Comparison of ENCODE assay signal across 28 cellular contexts in genomic region chr9:132858756-132859155, GRCh38. TPM values are rescaled to one million over a fixed set of nuclear protein-coding genes. Genes with fewer than 3 reads are reported as not detected.
DNase-seq lines count a peak whose midpoint lies in the region; ATAC-seq lines count a peak whose summit lies in the region.
"Had no signal": no experiment of that assay in that cellular context is flagged by ENCODE, and none has a peak within 500 bp of the region (broad histone marks: within the 10 kb centered on the region; RNA-seq: fewer than 3 reads in every experiment).

No MANE protein-coding gene starts in this region.

- H3K27ac ChIP-seq in KOPT-K1 (ENCODE audit: low read depth, low read length, poor library complexity, severe bottlenecking) (peak overlapping the region; percentile 85), stomach smooth muscle (ENCODE audit: low read length) (peak overlapping the region; percentile 92)
- H3K27ac ChIP-seq: A549, KMS-11, RWPE1 had no signal

- peaks cover 34% of the 10 kb centered on the region for H3K4me1 ChIP-seq in stomach smooth muscle (ENCODE audit: control insufficient read depth, insufficient read depth, low read length)
- H3K4me1 ChIP-seq: A549 had no signal

- intact Hi-C loops in activated CD4-positive, alpha-beta T cell treated with anti-CD3 and anti-CD28 coated beads, Interleukin-2, amount 10 ng/mL, durations not matched to agents 24 days and 14 days (cut with micrococcal nuclease) = loop anchor here (10.0 kb wide), 1 partner anchor 116 kb away; the partner anchor contains the start of gene GFI1B

- H3K36me3 Mint-ChIP-seq in activated CD4-positive, alpha-beta T cell treated with anti-CD3 and anti-CD28 coated beads, Interleukin-2, amount 10 ng/mL, durations not matched to agents 24 days and 14 days (ENCODE audit: low read depth) = no peaks in the 10 kb centered on the region
- H3K36me3 Mint-ChIP-seq: CD14-positive monocyte; CD8-positive, alpha-beta memory T cell had no signal

- no peak overlapping the region for H3K4me3 ChIP-seq in stomach smooth muscle (ENCODE audit: low read length in 2 of 2)
- H3K4me3 ChIP-seq: A549 had no signal

- no peak overlapping the region for H3K9ac ChIP-seq in stomach smooth muscle (ENCODE audit: low read length in 2 of 2)
- H3K9ac ChIP-seq: KMS-11 had no signal

- H3K4me1 Mint-ChIP-seq in stimulated activated naive CD8-positive, alpha-beta T cell treated with anti-CD3 and anti-CD28 coated beads, Interleukin-15, amount 100 ng/mL, for 72 hours = peaks cover 22% of the 10 kb centered on the region
- H3K4me1 Mint-ChIP-seq in activated CD4-positive, alpha-beta T cell treated with anti-CD3 and anti-CD28 coated beads, Interleukin-2, amount 10 ng/mL, durations not matched to agents 24 days and 14 days = peaks cover 8% of the 10 kb centered on the region

- H3K9me3 ChIP-seq in KOPT-K1 (ENCODE audit: insufficient read depth, low read length, poor library complexity, severe bottlenecking) (no peaks in the 10 kb centered on the region), stomach smooth muscle (ENCODE audit: control insufficient read depth in 2 of 2, low read length in 2 of 2) (no peaks in the 10 kb centered on the region)
- H3K9me3 ChIP-seq: A549 had no signal

- no peak for DNase-seq in stimulated activated naive CD8-positive, alpha-beta T cell treated with anti-CD3 and anti-CD28 coated beads, Interleukin-15, amount 100 ng/mL, for 72 hours
- DNase-seq in stimulated activated naive CD8-positive, alpha-beta T cell treated with anti-CD3 and anti-CD28 coated beads, Interleukin-15, Interleukin-2, amounts not matched to agents 100 U/mL and 50 U/mL, for 24 hours = no peak
- no peak for DNase-seq in ureter (ENCODE audit: low spot score)
- no peak for DNase-seq in activated CD4-positive, alpha-beta T cell treated with anti-CD3 and anti-CD28 coated beads, Interleukin-2, amount 10 ng/mL, durations not matched to agents 24 days and 14 days
- no peak for DNase-seq in activated CD4-positive, alpha-beta T cell treated with anti-CD3 and anti-CD28 coated beads for 48 hours
- DNase-seq: CD8-positive, alpha-beta memory T cell; DMS 273 treated with DMSO at 0.1 percent for 48 hours; DMS79; EL; GF-D8; NCI-H1092; NCI-H1436; NCI-H187 treated with DMSO at 0.1 percent for 48 hours; NCI-H2171 treated with DMSO at 0.1 percent for 48 hours; NCI-H446; NCI-H526; NCI-H82; SHP77 treated with DMSO at 0.1 percent for 48 hours had no signal

- no peak overlapping the region for H3K4me3 Mint-ChIP-seq in stimulated activated naive CD8-positive, alpha-beta T cell treated with anti-CD3 and anti-CD28 coated beads, Interleukin-15, amount 100 ng/mL, for 72 hours
- H3K4me3 Mint-ChIP-seq in activated CD4-positive, alpha-beta T cell treated with anti-CD3 and anti-CD28 coated beads, Interleukin-2, amount 10 ng/mL, durations not matched to agents 24 days and 14 days = no peak overlapping the region
- H3K4me3 Mint-ChIP-seq: CD14-positive monocyte; CD8-positive, alpha-beta memory T cell; IgD-negative memory B cell had no signal

- H3K36me3 ChIP-seq in KOPT-K1 (ENCODE audit: insufficient read depth, low read length) = no peaks in the 10 kb centered on the region
- H3K36me3 ChIP-seq in stomach smooth muscle (ENCODE audit: control insufficient read depth in 2 of 2, insufficient read depth in 2 of 2, low read length in 2 of 2) = no peaks in the 10 kb centered on the region

- ATAC-seq in stimulated activated naive CD8-positive, alpha-beta T cell treated with anti-CD3 and anti-CD28 coated beads, Interleukin-15, amount 100 ng/mL, for 72 hours = no peak
- no peak for ATAC-seq in stimulated activated naive CD8-positive, alpha-beta T cell treated with anti-CD3 and anti-CD28 coated beads, Interleukin-15, Interleukin-2, amounts not matched to agents 100 U/mL and 50 U/mL, for 24 hours
- peak; percentile 30 for ATAC-seq in esophagus mucosa
- ATAC-seq: A549, HCT116, Panc1 had no signal

- peak overlapping the region; percentile 31 to 92 for H3K27ac Mint-ChIP-seq in stimulated activated naive CD8-positive, alpha-beta T cell treated with anti-CD3 and anti-CD28 coated beads, Interleukin-15, amount 100 ng/mL, for 72 hours
- H3K27ac Mint-ChIP-seq in activated CD4-positive, alpha-beta T cell treated with anti-CD3 and anti-CD28 coated beads, Interleukin-2, amount 10 ng/mL, durations not matched to agents 24 days and 14 days = no peak overlapping the region
- H3K27ac Mint-ChIP-seq: IgD-negative memory B cell had no signal

- no peaks in the 10 kb centered on the region for H3K27me3 ChIP-seq in stomach smooth muscle (ENCODE audit: control insufficient read depth in 1 of 2, insufficient read depth in 2 of 2, low read length in 2 of 2)

- H3K9me3 Mint-ChIP-seq in stimulated activated naive CD8-positive, alpha-beta T cell treated with anti-CD3 and anti-CD28 coated beads, Interleukin-15, amount 100 ng/mL, for 72 hours = no peaks in the 10 kb centered on the region
- H3K9me3 Mint-ChIP-seq in activated CD4-positive, alpha-beta T cell treated with anti-CD3 and anti-CD28 coated beads, Interleukin-2, amount 10 ng/mL, durations not matched to agents 24 days and 14 days = no peaks in the 10 kb centered on the region
- H3K9me3 Mint-ChIP-seq: CD14-positive monocyte; CD8-positive, alpha-beta memory T cell; IgD-negative memory B cell had no signal

- H3K27me3 Mint-ChIP-seq in stimulated activated naive CD8-positive, alpha-beta T cell treated with anti-CD3 and anti-CD28 coated beads, Interleukin-15, amount 100 ng/mL, for 72 hours = peaks cover 25% of the 10 kb centered on the region
- H3K27me3 Mint-ChIP-seq in activated CD4-positive, alpha-beta T cell treated with anti-CD3 and anti-CD28 coated beads, Interleukin-2, amount 10 ng/mL, durations not matched to agents 24 days and 14 days = peaks cover 2% of the 10 kb centered on the region

RNA-seq across cellular contexts. Expression of gene AK8, which starts 19.3 kb away (rescaled TPM):
- 1.7 TPM for total RNA-seq in esophagus mucosa
- 1.7 TPM for total RNA-seq in ureter
- total RNA-seq in activated CD4-positive, alpha-beta T cell treated with anti-CD3 and anti-CD28 coated beads, Interleukin-2, amount 10 ng/mL, durations not matched to agents 24 days and 14 days = 0.33 TPM in 1 of 2 replicates, not detected in the other
- total RNA-seq: CD8-positive, alpha-beta memory T cell had no signal

RNA-seq across cellular contexts. Expression of gene SPACA9, which starts 19.9 kb away (rescaled TPM):
- total RNA-seq in esophagus mucosa (11.2 TPM), ureter (5.4 TPM)
- total RNA-seq in activated CD4-positive, alpha-beta T cell treated with anti-CD3 and anti-CD28 coated beads, Interleukin-2, amount 10 ng/mL, durations not matched to agents 24 days and 14 days = 0.91 and 0.92 TPM in 2 replicates
